Comparison of ENCODE assay signal across 2 cellular contexts in genomic region chr4:127124919-127125318, GRCh38.
TF ChIP-seq lines count a peak whose summit lies in the region.

No MANE protein-coding gene starts in this region.

TF ChIP-seq in GM23338, 12 proteins besides CTCF, POLR2A, EP300 and RAD21:
- TF ChIP-seq REST (IDR thresholded peaks at IDR 0.05; ENCODE audit: unreplicated experiment), result no peak

TF ChIP-seq in H1, 55 proteins besides CTCF, POLR2A, EP300 and RAD21 (continued from another document):
- no peak for TF ChIP-seq BACH1 (IDR thresholded peaks at IDR 0.05; ENCODE audit: low read length)
- no peak for TF ChIP-seq JUND (IDR thresholded peaks at IDR 0.05; ENCODE audit: low read length)
- TF ChIP-seq SP1 (IDR thresholded peaks at IDR 0.05; ENCODE audit: low read depth, low read length), result no peak
